Comparison of ENCODE assay signal across 1 cellular context in the genomic region with DNA sequence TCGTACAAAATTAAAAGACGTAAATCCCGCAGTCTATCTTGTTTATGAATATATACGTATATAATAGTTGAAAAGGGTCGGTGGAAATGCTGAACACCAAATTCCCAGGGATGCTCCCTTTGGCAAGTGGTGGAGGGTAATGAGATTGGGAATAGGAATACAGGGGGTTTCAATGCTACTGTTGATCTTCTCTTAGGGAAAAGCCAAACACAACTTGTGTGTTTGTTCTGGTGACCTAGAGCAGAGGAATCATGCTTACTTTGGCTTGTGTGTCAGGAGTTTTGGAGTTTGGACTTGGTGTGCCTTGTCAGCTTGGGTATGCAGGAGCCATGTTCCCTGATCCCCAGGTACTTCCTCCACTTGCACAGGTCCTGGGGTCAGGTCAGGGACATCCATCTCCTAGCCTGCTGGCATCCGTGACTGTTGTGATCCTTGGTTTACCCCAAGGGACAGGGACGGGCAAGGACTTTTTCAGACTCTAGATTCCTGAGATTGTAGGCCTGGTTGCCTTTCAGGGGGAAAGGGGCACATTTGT.
TF ChIP-seq lines count a peak whose summit lies in the region.

No MANE protein-coding gene starts in this region.

TF ChIP-seq in HepG2, 621 proteins besides CTCF, POLR2A, EP300 and RAD21 (continued from another document and continues in another):
- TF ChIP-seq, protein P1, sequence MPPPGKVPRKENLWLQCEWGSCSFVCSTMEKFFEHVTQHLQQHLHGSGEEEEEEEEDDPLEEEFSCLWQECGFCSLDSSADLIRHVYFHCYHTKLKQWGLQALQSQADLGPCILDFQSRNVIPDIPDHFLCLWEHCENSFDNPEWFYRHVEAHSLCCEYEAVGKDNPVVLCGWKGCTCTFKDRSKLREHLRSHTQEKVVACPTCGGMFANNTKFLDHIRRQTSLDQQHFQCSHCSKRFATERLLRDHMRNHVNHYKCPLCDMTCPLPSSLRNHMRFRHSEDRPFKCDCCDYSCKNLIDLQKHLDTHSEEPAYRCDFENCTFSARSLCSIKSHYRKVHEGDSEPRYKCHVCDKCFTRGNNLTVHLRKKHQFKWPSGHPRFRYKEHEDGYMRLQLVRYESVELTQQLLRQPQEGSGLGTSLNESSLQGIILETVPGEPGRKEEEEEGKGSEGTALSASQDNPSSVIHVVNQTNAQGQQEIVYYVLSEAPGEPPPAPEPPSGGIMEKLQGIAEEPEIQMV (CRISPR knock-in tag; IDR thresholded peaks at IDR 0.05; ENCODE audit: low read depth), result no peak
- TF ChIP-seq JUND (CRISPR knock-in tag; IDR thresholded peaks at IDR 0.05) (peak; percentile 22; the same call in 1 of the 2 replicates), ZNF746 (CRISPR knock-in tag; IDR thresholded peaks at IDR 0.05) (no peak; the same call in 1 of the 2 replicates), ZNF572 (CRISPR knock-in tag; IDR thresholded peaks at IDR 0.05) (no peak; the same call in 1 of the 2 replicates), ZNF749 (CRISPR knock-in tag; IDR thresholded peaks at IDR 0.05; ENCODE audit: borderline replicate concordance) (no peak), NFE2L2 (IDR thresholded peaks at IDR 0.05; ENCODE audit: low read length) (no peak), ESRRA (CRISPR knock-in tag; IDR thresholded peaks at IDR 0.05; ENCODE audit: low read depth) (peak; percentile 73; the same call in 1 of the 2 replicates), SNAI1 (CRISPR knock-in tag; IDR thresholded peaks at IDR 0.05; ENCODE audit: borderline replicate concordance) (no peak), ZNF781 (CRISPR knock-in tag; IDR thresholded peaks at IDR 0.05; ENCODE audit: borderline replicate concordance, not compliant biosample characterization) (no peak), FOXJ3 (CRISPR knock-in tag; IDR thresholded peaks at IDR 0.05; ENCODE audit: borderline replicate concordance) (peak; percentile 26; the same call in 1 of the 2 replicates), IRF2 (CRISPR knock-in tag; IDR thresholded peaks at IDR 0.05) (peak; percentile 59; the same call in 1 of the 2 replicates), PRMT3 (CRISPR knock-in tag; IDR thresholded peaks at IDR 0.05; ENCODE audit: borderline replicate concordance, low read depth) (no peak), ZNF777 (CRISPR knock-in tag; IDR thresholded peaks at IDR 0.05) (no peak), ZFP1 (CRISPR knock-in tag; IDR thresholded peaks at IDR 0.05) (no peak), RARG (CRISPR knock-in tag; IDR thresholded peaks at IDR 0.05; ENCODE audit: low read depth) (no peak), RARA (CRISPR knock-in tag; IDR thresholded peaks at IDR 0.05) (peak; percentile 94), ZNF780A (CRISPR knock-in tag; IDR thresholded peaks at IDR 0.05) (no peak), JDP2 (CRISPR knock-in tag; IDR thresholded peaks at IDR 0.05; ENCODE audit: borderline replicate concordance) (no peak), ZC3H4 (CRISPR knock-in tag; IDR thresholded peaks at IDR 0.05; ENCODE audit: borderline replicate concordance) (no peak), ZNF20 (CRISPR knock-in tag; IDR thresholded peaks at IDR 0.05) (no peak), SNAPC2 (CRISPR knock-in tag; IDR thresholded peaks at IDR 0.05) (no peak), NFRKB (IDR thresholded peaks at IDR 0.05) (no peak), SRSF9 (IDR thresholded peaks at IDR 0.05; ENCODE audit: borderline replicate concordance, insufficient read depth, low read depth, low read length, poor library complexity, severe bottlenecking) (no peak), CENPT (CRISPR knock-in tag; IDR thresholded peaks at IDR 0.05; ENCODE audit: low read depth) (no peak), MAFG (CRISPR knock-in tag; IDR thresholded peaks at IDR 0.05) (no peak), ZNF558 (CRISPR knock-in tag; IDR thresholded peaks at IDR 0.05; ENCODE audit: borderline replicate concordance) (no peak), PAF1 (CRISPR knock-in tag; IDR thresholded peaks at IDR 0.05) (no peak), TARDBP (CRISPR knock-in tag; IDR thresholded peaks at IDR 0.05) (peak; percentile 76; the same call in 1 of the 2 replicates)
- TF ChIP-seq, protein P2, sequence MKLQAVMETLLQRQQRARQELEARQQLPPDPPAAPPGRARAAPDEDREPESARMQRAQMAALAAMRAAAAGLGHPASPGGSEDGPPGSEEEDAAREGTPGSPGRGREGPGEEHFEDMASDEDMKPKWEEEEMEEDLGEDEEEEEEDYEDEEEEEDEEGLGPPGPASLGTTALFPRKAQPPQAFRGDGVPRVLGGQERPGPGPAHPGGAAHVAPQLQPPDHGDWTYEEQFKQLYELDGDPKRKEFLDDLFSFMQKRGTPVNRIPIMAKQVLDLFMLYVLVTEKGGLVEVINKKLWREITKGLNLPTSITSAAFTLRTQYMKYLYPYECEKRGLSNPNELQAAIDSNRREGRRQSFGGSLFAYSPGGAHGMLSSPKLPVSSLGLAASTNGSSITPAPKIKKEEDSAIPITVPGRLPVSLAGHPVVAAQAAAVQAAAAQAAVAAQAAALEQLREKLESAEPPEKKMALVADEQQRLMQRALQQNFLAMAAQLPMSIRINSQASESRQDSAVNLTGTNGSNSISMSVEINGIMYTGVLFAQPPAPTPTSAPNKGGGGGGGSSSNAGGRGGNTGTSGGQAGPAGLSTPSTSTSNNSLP (IDR thresholded peaks at IDR 0.05; ENCODE audit: low read depth, low read length), result no peak
- TF ChIP-seq, protein P3, sequence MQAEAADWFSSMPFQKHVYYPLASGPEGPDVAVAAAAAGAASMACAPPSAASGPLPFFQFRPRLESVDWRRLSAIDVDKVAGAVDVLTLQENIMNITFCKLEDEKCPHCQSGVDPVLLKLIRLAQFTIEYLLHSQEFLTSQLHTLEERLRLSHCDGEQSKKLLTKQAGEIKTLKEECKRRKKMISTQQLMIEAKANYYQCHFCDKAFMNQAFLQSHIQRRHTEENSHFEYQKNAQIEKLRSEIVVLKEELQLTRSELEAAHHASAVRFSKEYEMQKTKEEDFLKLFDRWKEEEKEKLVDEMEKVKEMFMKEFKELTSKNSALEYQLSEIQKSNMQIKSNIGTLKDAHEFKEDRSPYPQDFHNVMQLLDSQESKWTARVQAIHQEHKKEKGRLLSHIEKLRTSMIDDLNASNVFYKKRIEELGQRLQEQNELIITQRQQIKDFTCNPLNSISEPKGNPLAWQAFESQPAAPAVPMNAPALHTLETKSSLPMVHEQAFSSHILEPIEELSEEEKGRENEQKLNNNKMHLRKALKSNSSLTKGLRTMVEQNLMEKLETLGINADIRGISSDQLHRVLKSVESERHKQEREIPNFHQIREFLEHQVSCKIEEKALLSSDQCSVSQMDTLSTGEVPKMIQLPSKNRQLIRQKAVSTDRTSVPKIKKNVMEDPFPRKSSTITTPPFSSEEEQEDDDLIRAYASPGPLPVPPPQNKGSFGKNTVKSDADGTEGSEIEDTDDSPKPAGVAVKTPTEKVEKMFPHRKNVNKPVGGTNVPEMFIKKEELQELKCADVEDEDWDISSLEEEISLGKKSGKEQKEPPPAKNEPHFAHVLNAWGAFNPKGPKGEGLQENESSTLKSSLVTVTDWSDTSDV (CRISPR knock-in tag; IDR thresholded peaks at IDR 0.05), result no peak
- TF ChIP-seq, protein P4, sequence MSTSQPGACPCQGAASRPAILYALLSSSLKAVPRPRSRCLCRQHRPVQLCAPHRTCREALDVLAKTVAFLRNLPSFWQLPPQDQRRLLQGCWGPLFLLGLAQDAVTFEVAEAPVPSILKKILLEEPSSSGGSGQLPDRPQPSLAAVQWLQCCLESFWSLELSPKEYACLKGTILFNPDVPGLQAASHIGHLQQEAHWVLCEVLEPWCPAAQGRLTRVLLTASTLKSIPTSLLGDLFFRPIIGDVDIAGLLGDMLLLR (CRISPR knock-in tag; IDR thresholded peaks at IDR 0.05), result no peak
- TF ChIP-seq, protein P5, sequence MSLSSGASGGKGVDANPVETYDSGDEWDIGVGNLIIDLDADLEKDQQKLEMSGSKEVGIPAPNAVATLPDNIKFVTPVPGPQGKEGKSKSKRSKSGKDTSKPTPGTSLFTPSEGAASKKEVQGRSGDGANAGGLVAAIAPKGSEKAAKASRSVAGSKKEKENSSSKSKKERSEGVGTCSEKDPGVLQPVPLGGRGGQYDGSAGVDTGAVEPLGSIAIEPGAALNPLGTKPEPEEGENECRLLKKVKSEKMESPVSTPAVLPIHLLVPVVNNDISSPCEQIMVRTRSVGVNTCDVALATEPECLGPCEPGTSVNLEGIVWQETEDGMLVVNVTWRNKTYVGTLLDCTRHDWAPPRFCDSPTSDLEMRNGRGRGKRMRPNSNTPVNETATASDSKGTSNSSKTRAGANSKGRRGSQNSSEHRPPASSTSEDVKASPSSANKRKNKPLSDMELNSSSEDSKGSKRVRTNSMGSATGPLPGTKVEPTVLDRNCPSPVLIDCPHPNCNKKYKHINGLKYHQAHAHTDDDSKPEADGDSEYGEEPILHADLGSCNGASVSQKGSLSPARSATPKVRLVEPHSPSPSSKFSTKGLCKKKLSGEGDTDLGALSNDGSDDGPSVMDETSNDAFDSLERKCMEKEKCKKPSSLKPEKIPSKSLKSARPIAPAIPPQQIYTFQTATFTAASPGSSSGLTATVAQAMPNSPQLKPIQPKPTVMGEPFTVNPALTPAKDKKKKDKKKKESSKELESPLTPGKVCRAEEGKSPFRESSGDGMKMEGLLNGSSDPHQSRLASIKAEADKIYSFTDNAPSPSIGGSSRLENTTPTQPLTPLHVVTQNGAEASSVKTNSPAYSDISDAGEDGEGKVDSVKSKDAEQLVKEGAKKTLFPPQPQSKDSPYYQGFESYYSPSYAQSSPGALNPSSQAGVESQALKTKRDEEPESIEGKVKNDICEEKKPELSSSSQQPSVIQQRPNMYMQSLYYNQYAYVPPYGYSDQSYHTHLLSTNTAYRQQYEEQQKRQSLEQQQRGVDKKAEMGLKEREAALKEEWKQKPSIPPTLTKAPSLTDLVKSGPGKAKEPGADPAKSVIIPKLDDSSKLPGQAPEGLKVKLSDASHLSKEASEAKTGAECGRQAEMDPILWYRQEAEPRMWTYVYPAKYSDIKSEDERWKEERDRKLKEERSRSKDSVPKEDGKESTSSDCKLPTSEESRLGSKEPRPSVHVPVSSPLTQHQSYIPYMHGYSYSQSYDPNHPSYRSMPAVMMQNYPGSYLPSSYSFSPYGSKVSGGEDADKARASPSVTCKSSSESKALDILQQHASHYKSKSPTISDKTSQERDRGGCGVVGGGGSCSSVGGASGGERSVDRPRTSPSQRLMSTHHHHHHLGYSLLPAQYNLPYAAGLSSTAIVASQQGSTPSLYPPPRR (CRISPR knock-in tag; IDR thresholded peaks at IDR 0.05; ENCODE audit: borderline replicate concordance), result peak; percentile 51; the same call in 1 of the 2 replicates
- TF ChIP-seq, protein P6, sequence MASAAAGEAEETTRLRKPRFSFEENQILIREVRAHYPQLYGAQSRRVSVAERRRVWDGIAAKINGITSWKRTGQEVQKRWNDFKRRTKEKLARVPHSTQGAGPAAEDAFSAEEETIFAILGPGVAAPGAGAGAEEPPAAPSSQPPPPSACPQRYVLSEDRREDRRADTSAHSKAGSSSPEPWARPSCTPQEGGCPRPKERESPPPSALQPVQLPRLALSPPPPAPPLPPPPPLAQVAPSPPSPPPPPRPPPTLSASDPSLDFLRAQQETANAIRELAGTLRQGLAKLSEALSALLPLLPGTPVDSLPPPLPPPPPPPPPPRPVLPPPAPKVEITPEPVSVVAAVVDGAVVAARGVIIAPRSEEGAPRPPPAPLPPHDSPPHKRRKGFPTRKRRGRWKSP (CRISPR knock-in tag; IDR thresholded peaks at IDR 0.05), result no peak
- TF ChIP-seq, protein P7, sequence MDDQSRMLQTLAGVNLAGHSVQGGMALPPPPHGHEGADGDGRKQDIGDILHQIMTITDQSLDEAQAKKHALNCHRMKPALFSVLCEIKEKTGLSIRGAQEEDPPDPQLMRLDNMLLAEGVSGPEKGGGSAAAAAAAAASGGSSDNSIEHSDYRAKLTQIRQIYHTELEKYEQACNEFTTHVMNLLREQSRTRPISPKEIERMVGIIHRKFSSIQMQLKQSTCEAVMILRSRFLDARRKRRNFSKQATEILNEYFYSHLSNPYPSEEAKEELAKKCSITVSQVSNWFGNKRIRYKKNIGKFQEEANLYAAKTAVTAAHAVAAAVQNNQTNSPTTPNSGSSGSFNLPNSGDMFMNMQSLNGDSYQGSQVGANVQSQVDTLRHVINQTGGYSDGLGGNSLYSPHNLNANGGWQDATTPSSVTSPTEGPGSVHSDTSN (CRISPR knock-in tag; IDR thresholded peaks at IDR 0.05; ENCODE audit: borderline replicate concordance), result no peak
- TF ChIP-seq, protein P8, sequence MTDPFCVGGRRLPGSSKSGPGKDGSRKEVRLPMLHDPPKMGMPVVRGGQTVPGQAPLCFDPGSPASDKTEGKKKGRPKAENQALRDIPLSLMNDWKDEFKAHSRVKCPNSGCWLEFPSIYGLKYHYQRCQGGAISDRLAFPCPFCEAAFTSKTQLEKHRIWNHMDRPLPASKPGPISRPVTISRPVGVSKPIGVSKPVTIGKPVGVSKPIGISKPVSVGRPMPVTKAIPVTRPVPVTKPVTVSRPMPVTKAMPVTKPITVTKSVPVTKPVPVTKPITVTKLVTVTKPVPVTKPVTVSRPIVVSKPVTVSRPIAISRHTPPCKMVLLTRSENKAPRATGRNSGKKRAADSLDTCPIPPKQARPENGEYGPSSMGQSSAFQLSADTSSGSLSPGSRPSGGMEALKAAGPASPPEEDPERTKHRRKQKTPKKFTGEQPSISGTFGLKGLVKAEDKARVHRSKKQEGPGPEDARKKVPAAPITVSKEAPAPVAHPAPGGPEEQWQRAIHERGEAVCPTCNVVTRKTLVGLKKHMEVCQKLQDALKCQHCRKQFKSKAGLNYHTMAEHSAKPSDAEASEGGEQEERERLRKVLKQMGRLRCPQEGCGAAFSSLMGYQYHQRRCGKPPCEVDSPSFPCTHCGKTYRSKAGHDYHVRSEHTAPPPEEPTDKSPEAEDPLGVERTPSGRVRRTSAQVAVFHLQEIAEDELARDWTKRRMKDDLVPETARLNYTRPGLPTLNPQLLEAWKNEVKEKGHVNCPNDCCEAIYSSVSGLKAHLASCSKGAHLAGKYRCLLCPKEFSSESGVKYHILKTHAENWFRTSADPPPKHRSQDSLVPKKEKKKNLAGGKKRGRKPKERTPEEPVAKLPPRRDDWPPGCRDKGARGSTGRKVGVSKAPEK (CRISPR knock-in tag; IDR thresholded peaks at IDR 0.05; ENCODE audit: borderline replicate concordance), result peak; percentile 78; the same call in 1 of the 2 replicates
- TF ChIP-seq, protein P9, sequence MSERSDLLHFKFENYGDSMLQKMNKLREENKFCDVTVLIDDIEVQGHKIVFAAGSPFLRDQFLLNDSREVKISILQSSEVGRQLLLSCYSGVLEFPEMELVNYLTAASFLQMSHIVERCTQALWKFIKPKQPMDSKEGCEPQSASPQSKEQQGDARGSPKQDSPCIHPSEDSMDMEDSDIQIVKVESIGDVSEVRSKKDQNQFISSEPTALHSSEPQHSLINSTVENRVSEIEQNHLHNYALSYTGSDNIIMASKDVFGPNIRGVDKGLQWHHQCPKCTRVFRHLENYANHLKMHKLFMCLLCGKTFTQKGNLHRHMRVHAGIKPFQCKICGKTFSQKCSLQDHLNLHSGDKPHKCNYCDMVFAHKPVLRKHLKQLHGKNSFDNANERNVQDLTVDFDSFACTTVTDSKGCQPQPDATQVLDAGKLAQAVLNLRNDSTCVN (CRISPR knock-in tag; IDR thresholded peaks at IDR 0.05; ENCODE audit: borderline replicate concordance), result no peak
- TF ChIP-seq, protein P10, sequence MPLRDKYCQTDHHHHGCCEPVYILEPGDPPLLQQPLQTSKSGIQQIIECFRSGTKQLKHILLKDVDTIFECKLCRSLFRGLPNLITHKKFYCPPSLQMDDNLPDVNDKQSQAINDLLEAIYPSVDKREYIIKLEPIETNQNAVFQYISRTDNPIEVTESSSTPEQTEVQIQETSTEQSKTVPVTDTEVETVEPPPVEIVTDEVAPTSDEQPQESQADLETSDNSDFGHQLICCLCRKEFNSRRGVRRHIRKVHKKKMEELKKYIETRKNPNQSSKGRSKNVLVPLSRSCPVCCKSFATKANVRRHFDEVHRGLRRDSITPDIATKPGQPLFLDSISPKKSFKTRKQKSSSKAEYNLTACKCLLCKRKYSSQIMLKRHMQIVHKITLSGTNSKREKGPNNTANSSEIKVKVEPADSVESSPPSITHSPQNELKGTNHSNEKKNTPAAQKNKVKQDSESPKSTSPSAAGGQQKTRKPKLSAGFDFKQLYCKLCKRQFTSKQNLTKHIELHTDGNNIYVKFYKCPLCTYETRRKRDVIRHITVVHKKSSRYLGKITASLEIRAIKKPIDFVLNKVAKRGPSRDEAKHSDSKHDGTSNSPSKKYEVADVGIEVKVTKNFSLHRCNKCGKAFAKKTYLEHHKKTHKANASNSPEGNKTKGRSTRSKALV (CRISPR knock-in tag; IDR thresholded peaks at IDR 0.05), result no peak
